9 cellular contexts compared by ENCODE assay signal in the genomic region with DNA sequence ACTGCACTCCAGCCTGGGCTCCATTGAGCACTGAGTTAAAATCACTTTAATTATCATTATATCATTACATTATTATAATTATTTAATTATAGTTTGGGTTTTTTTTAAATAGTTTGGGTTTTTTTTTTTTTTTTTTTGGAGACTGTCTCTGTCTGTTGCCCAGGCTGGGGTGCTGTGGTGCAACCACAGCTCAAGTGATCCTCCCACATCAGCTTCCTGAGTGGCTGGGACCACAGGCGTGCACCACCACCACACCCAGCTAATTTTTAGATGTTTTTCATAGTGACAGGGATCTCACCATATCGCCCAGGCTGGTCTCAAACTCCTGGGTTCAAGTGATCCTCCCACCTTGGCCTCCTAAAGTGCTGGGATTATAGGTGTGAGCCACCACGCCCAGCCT. TPM values are rescaled to one million over a fixed set of nuclear protein-coding genes. Genes with fewer than 3 reads are reported as not detected.
DNase-seq lines count a peak whose midpoint lies in the region; ATAC-seq, FAIRE-seq and TF ChIP-seq lines count a peak whose summit lies in the region.
"Not testable (repeated sequence)": the region's sequence is repeated elsewhere in the genome, so short reads cannot be mapped to it uniquely, and the experiment has no call there.
"Had no signal": no experiment of that assay in that cellular context is flagged by ENCODE, and none has a peak within 500 bp of the region (broad histone marks: within the 10 kb centered on the region; RNA-seq: fewer than 3 reads in every experiment).

No MANE protein-coding gene starts in this region.

- not testable (repeated sequence) for H3K27ac Mint-ChIP-seq in CD4-positive, alpha-beta T cell; activated CD8-positive, alpha-beta memory T cell treated with anti-CD3 and anti-CD28 coated beads, Interleukin-2, amount 10 ng/mL, durations not matched to agents 7 days and 5 days; activated naive CD8-positive, alpha-beta T cell treated with anti-CD3 and anti-CD28 coated beads, Interleukin-2, amount 10 ng/mL, durations not matched to agents 7 days and 5 days; stimulated activated effector memory CD8-positive, alpha-beta T cell treated with anti-CD3 and anti-CD28 coated beads, Interleukin-12 subunit alpha, Interleukin-12 subunit beta, amount 100 ng/mL, for 72 hours
- H3K27ac Mint-ChIP-seq in activated CD4-positive, alpha-beta T cell treated with anti-CD3 and anti-CD28 coated beads, Interleukin-2, amount 10 ng/mL, durations not matched to agents 7 days and 5 days: peak overlapping the region; percentile 57
- H3K27ac Mint-ChIP-seq in immature natural killer cell: peak overlapping the region in 1 of 6 donors; percentile 24

- FAIRE-seq in GM12891 (lab: Jason Lieb, UNC): peak; percentile 41

- ATAC-seq in CD4-positive, alpha-beta T cell (ENCODE audit: poor library complexity): peak; percentile 94
- ATAC-seq in activated CD8-positive, alpha-beta memory T cell treated with anti-CD3 and anti-CD28 coated beads, Interleukin-2, amount 10 ng/mL, durations not matched to agents 7 days and 5 days: peak; percentile 47
- ATAC-seq in activated naive CD8-positive, alpha-beta T cell treated with anti-CD3 and anti-CD28 coated beads, Interleukin-2, amount 10 ng/mL, durations not matched to agents 7 days and 5 days (ENCODE audit: low read depth): peak; percentile 72
- peak; percentile 71 for ATAC-seq in stimulated activated effector memory CD8-positive, alpha-beta T cell treated with anti-CD3 and anti-CD28 coated beads, Interleukin-12 subunit alpha, Interleukin-12 subunit beta, amount 100 ng/mL, for 72 hours

- intact Hi-C loops in CD4-positive, alpha-beta T cell (cut with DNase I, micrococcal nuclease): not testable (repeated sequence)

- CTCF ChIA-PET in CD4-positive, alpha-beta T cell (lab: Charles Lee); activated CD4-positive, alpha-beta T cell treated with anti-CD3 and anti-CD28 coated beads, Interleukin-2, amount 10 ng/mL, durations not matched to agents 7 days and 5 days (lab: Charles Lee); activated CD8-positive, alpha-beta memory T cell treated with anti-CD3 and anti-CD28 coated beads, Interleukin-2, amount 10 ng/mL, durations not matched to agents 7 days and 5 days (lab: Charles Lee): not testable (repeated sequence)

- not testable (repeated sequence) for TF ChIP-seq CTCF in CD4-positive, alpha-beta T cell (IDR thresholded peaks at IDR 0.05)

- not testable (repeated sequence) for DNase-seq in CD4-positive, alpha-beta T cell; GM12891 (ENCODE audit: insufficient read length, low spot score); activated naive CD8-positive, alpha-beta T cell treated with anti-CD3 and anti-CD28 coated beads, Interleukin-2, amount 10 ng/mL, durations not matched to agents 7 days and 5 days; stimulated activated effector memory CD8-positive, alpha-beta T cell treated with anti-CD3 and anti-CD28 coated beads, Interleukin-12 subunit alpha, Interleukin-12 subunit beta, amount 100 ng/mL, for 72 hours (ENCODE audit: low spot score in 2 of 2)
- DNase-seq in activated CD4-positive, alpha-beta T cell treated with anti-CD3 and anti-CD28 coated beads, Interleukin-2, amount 10 ng/mL, durations not matched to agents 7 days and 5 days: peak; percentile 29
- peak; percentile 49 for DNase-seq in activated CD8-positive, alpha-beta memory T cell treated with anti-CD3 and anti-CD28 coated beads, Interleukin-2, amount 10 ng/mL, durations not matched to agents 7 days and 5 days
- DNase-seq in immature natural killer cell: peak; percentile 38 to 58 (median 53)

- not testable (repeated sequence) for H3K9me3 Mint-ChIP-seq in CD4-positive, alpha-beta T cell; activated CD4-positive, alpha-beta T cell treated with anti-CD3 and anti-CD28 coated beads, Interleukin-2, amount 10 ng/mL, durations not matched to agents 7 days and 5 days; activated CD8-positive, alpha-beta memory T cell treated with anti-CD3 and anti-CD28 coated beads, Interleukin-2, amount 10 ng/mL, durations not matched to agents 7 days and 5 days (ENCODE audit: low read depth); activated naive CD8-positive, alpha-beta T cell treated with anti-CD3 and anti-CD28 coated beads, Interleukin-2, amount 10 ng/mL, durations not matched to agents 7 days and 5 days; immature natural killer cell; stimulated activated effector memory CD8-positive, alpha-beta T cell treated with anti-CD3 and anti-CD28 coated beads, Interleukin-12 subunit alpha, Interleukin-12 subunit beta, amount 100 ng/mL, for 72 hours

- POLR2A ChIA-PET in CD4-positive, alpha-beta T cell (lab: Charles Lee): interaction anchor here (1.7 kb wide), 1 partner anchor 16 kb away, joined by 4 read pairs; no protein-coding TSS in a partner anchor
- POLR2A ChIA-PET in activated CD4-positive, alpha-beta T cell treated with anti-CD3 and anti-CD28 coated beads, Interleukin-2, amount 10 ng/mL, durations not matched to agents 7 days and 5 days (lab: Charles Lee); activated naive CD8-positive, alpha-beta T cell treated with anti-CD3 and anti-CD28 coated beads, Interleukin-2, amount 10 ng/mL, durations not matched to agents 7 days and 5 days (lab: Charles Lee): not testable (repeated sequence)

- not testable (repeated sequence) for H3K36me3 Mint-ChIP-seq in CD4-positive, alpha-beta T cell (ENCODE audit: low read depth); activated CD4-positive, alpha-beta T cell treated with anti-CD3 and anti-CD28 coated beads, Interleukin-2, amount 10 ng/mL, durations not matched to agents 7 days and 5 days (ENCODE audit: low read depth); activated CD8-positive, alpha-beta memory T cell treated with anti-CD3 and anti-CD28 coated beads, Interleukin-2, amount 10 ng/mL, durations not matched to agents 7 days and 5 days; activated naive CD8-positive, alpha-beta T cell treated with anti-CD3 and anti-CD28 coated beads, Interleukin-2, amount 10 ng/mL, durations not matched to agents 7 days and 5 days; immature natural killer cell; stimulated activated effector memory CD8-positive, alpha-beta T cell treated with anti-CD3 and anti-CD28 coated beads, Interleukin-12 subunit alpha, Interleukin-12 subunit beta, amount 100 ng/mL, for 72 hours

- H3K9me3 ChIP-seq in CD4-positive, alpha-beta T cell (ENCODE audit: control insufficient read depth, low read length): not testable (repeated sequence)

- H3K27me3 ChIP-seq in CD4-positive, alpha-beta T cell (ENCODE audit: control insufficient read depth, insufficient read depth, low read length): not testable (repeated sequence)

- not testable (repeated sequence) for H3K27me3 Mint-ChIP-seq in CD4-positive, alpha-beta T cell; activated CD4-positive, alpha-beta T cell treated with anti-CD3 and anti-CD28 coated beads, Interleukin-2, amount 10 ng/mL, durations not matched to agents 7 days and 5 days; activated CD8-positive, alpha-beta memory T cell treated with anti-CD3 and anti-CD28 coated beads, Interleukin-2, amount 10 ng/mL, durations not matched to agents 7 days and 5 days; activated naive CD8-positive, alpha-beta T cell treated with anti-CD3 and anti-CD28 coated beads, Interleukin-2, amount 10 ng/mL, durations not matched to agents 7 days and 5 days; immature natural killer cell (ENCODE audit: low read depth in 3 of 3)

- not testable (repeated sequence) for H3K4me3 Mint-ChIP-seq in CD4-positive, alpha-beta T cell; activated CD4-positive, alpha-beta T cell treated with anti-CD3 and anti-CD28 coated beads, Interleukin-2, amount 10 ng/mL, durations not matched to agents 7 days and 5 days; activated CD8-positive, alpha-beta memory T cell treated with anti-CD3 and anti-CD28 coated beads, Interleukin-2, amount 10 ng/mL, durations not matched to agents 7 days and 5 days; activated naive CD8-positive, alpha-beta T cell treated with anti-CD3 and anti-CD28 coated beads, Interleukin-2, amount 10 ng/mL, durations not matched to agents 7 days and 5 days; stimulated activated effector memory CD8-positive, alpha-beta T cell treated with anti-CD3 and anti-CD28 coated beads, Interleukin-12 subunit alpha, Interleukin-12 subunit beta, amount 100 ng/mL, for 72 hours
- H3K4me3 Mint-ChIP-seq in immature natural killer cell: peak overlapping the region; percentile 58 to 73 (median 63)

- not testable (repeated sequence) for TF ChIP-seq POLR2A in GM12891 (IDR thresholded peaks at IDR 0.05; ENCODE audit: low read depth, low read length)

- H3K27ac ChIP-seq in CD4-positive, alpha-beta T cell (ENCODE audit: low read depth, low read length): not testable (repeated sequence)

- not testable (repeated sequence) for H3K4me1 Mint-ChIP-seq in CD4-positive, alpha-beta T cell (ENCODE audit: low read depth); activated CD8-positive, alpha-beta memory T cell treated with anti-CD3 and anti-CD28 coated beads, Interleukin-2, amount 10 ng/mL, durations not matched to agents 7 days and 5 days; activated naive CD8-positive, alpha-beta T cell treated with anti-CD3 and anti-CD28 coated beads, Interleukin-2, amount 10 ng/mL, durations not matched to agents 7 days and 5 days; stimulated activated effector memory CD8-positive, alpha-beta T cell treated with anti-CD3 and anti-CD28 coated beads, Interleukin-12 subunit alpha, Interleukin-12 subunit beta, amount 100 ng/mL, for 72 hours
- H3K4me1 Mint-ChIP-seq in activated CD4-positive, alpha-beta T cell treated with anti-CD3 and anti-CD28 coated beads, Interleukin-2, amount 10 ng/mL, durations not matched to agents 7 days and 5 days: peaks cover 13% of the 10 kb centered on the region
- H3K4me1 Mint-ChIP-seq in immature natural killer cell: peaks cover 21 to 26% of the 10 kb centered on the region in 2 donors

RNA-seq across cellular contexts. Expression of gene TMEM35B, which starts 16.9 kb away (rescaled TPM):
- 1 to 10 TPM in 1 of 2 experiments, under 1 TPM in 1; 0.85 to 2.3 TPM for total RNA-seq in CD4-positive, alpha-beta T cell
- polyA plus RNA-seq in GM12891 (2012; ENCODE audit: low read depth, missing spikeins): 25.4 TPM
- 10 to 100 TPM; 34.5 to 35.9 TPM for total RNA-seq in activated CD4-positive, alpha-beta T cell treated with anti-CD3 and anti-CD28 coated beads, Interleukin-2, amount 10 ng/mL, durations not matched to agents 7 days and 5 days
- 10 to 100 TPM; 29.6 to 30.2 TPM for total RNA-seq in activated CD8-positive, alpha-beta memory T cell treated with anti-CD3 and anti-CD28 coated beads, Interleukin-2, amount 10 ng/mL, durations not matched to agents 7 days and 5 days
- 10 to 100 TPM; 38.0 to 39.9 TPM for total RNA-seq in activated naive CD8-positive, alpha-beta T cell treated with anti-CD3 and anti-CD28 coated beads, Interleukin-2, amount 10 ng/mL, durations not matched to agents 7 days and 5 days
- 100 to 1,000 TPM; 124 to 214 (median 186) TPM for polyA plus RNA-seq in immature natural killer cell

RNA-seq across cellular contexts. Expression of gene DLGAP3, which starts 38.8 kb away (rescaled TPM):
- under 1 TPM; 0.34 to 0.44 TPM for total RNA-seq in CD4-positive, alpha-beta T cell
- 0.18 TPM for polyA plus RNA-seq in GM12891 (2012; ENCODE audit: low read depth, missing spikeins)
- under 1 TPM; 0.33 to 0.40 TPM for total RNA-seq in activated CD4-positive, alpha-beta T cell treated with anti-CD3 and anti-CD28 coated beads, Interleukin-2, amount 10 ng/mL, durations not matched to agents 7 days and 5 days
- under 1 TPM; 0.50 to 0.66 TPM for total RNA-seq in activated CD8-positive, alpha-beta memory T cell treated with anti-CD3 and anti-CD28 coated beads, Interleukin-2, amount 10 ng/mL, durations not matched to agents 7 days and 5 days
- total RNA-seq in activated naive CD8-positive, alpha-beta T cell treated with anti-CD3 and anti-CD28 coated beads, Interleukin-2, amount 10 ng/mL, durations not matched to agents 7 days and 5 days: under 1 TPM; 0.45 to 0.55 TPM
- under 1 TPM in 1 of 3 donors, not detected in 2; 0.10 TPM for polyA plus RNA-seq in immature natural killer cell
- total RNA-seq: A673 had no signal
- polyA plus RNA-seq: AG04450 had no signal

Comparison
In these comparisons a context has a peak if more than half of its experiments do, and no peak if none do; other contexts are left out.
1. RNA of gene TMEM35B, which starts 16.9 kb away (total RNA-seq): 38.0 to 39.9 TPM in activated naive CD8-positive, alpha-beta T cell treated with anti-CD3 and anti-CD28 coated beads, Interleukin-2, amount 10 ng/mL, durations not matched to agents 7 days and 5 days, 34.5 to 35.9 TPM in activated CD4-positive, alpha-beta T cell treated with anti-CD3 and anti-CD28 coated beads, Interleukin-2, amount 10 ng/mL, durations not matched to agents 7 days and 5 days and 29.6 to 30.2 TPM in activated CD8-positive, alpha-beta memory T cell treated with anti-CD3 and anti-CD28 coated beads, Interleukin-2, amount 10 ng/mL, durations not matched to agents 7 days and 5 days; 0.85 to 2.3 TPM in CD4-positive, alpha-beta T cell; every median in the first group is over 4 times any median in the second.
2. Peak in every context shown above with its lines, with median percentiles within 50 percentile points of each other: ATAC-seq.